Comparison of ENCODE assay signal across 9 cellular contexts in the genomic region with DNA sequence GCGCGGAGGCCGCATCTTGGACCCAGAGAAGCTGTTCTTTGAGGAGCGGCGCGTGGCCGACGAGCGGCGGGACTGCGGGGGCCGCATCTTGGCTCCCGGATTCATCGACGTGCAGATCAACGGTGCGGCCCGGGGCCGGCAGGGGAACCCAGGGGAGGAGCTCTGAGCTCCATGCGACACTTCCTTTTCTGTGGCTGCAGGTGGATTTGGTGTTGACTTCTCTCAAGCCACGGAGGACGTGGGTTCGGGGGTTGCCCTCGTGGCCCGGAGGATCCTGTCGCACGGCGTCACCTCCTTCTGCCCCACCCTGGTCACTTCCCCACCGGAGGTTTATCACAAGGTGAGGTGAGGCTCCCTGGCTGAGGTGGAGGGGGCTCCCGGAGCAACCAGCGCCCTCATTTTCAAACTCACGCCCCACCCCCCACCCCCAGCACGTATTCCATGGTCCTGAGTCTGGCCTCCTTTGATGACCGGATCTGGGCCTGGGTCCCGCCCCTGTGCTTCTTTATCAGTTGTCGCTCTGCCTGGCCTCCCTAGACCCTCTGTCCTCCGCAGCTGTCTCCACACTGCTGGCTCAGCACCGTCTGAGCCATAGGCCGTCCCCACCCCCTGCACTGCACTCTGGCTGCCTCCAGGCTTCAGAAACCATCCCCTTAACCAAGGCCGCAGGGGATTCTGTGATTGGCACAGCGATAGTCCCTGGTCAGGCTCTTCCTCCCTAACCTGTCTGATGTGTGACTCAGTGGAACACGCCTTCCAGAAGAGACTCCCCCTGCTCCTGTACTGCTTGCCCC. TPM values are rescaled to one million over a fixed set of nuclear protein-coding genes. Genes with fewer than 3 reads are reported as not detected.
DNase-seq lines count a peak whose midpoint lies in the region; ATAC-seq, FAIRE-seq and TF ChIP-seq lines count a peak whose summit lies in the region.
"Had no signal": no experiment of that assay in that cellular context is flagged by ENCODE, and none has a peak within 500 bp of the region (broad histone marks: within the 10 kb centered on the region; RNA-seq: fewer than 3 reads in every experiment).

No MANE protein-coding gene starts in this region.

- no peak for TF ChIP-seq EP300 in SK-N-SH (IDR thresholded peaks at IDR 0.05; ENCODE audit: borderline replicate concordance in 1 of 2, low read depth in 1 of 2, low read length in 1 of 2)
- no peak for TF ChIP-seq EP300 in GM12878 (IDR thresholded peaks at IDR 0.05; ENCODE audit: borderline replicate concordance in 1 of 2, control insufficient read depth in 1 of 2, low read depth in 2 of 2, low read length in 2 of 2)

- intact Hi-C loops in Right ventricle myocardium inferior (cut with DNase I) (no loop called here), left ventricle myocardium superior (cut with micrococcal nuclease) (no loop called here), GM12878 (cut with micrococcal nuclease; ENCODE audit: unreplicated experiment) (no loop called here)

- TF ChIP-seq RAD21 in SK-N-SH (IDR thresholded peaks at IDR 0.05; ENCODE audit: low read length), result no peak
- no peak for TF ChIP-seq RAD21 in GM12878 (IDR thresholded peaks at IDR 0.05; ENCODE audit: insufficient read depth, low read depth, low read length)

- no TSS peak for BruUV-seq in GM12878 (replicated peaks; lab: Mats Ljungman, UMichigan)

- FAIRE-seq in GM12878 (lab: Jason Lieb, UNC), result no peak

- H3K27me3 ChIP-seq in SK-N-SH (ENCODE audit: insufficient read depth) (no peaks in the 10 kb centered on the region), GM12878 (replicated peaks in 1 of 2; ENCODE audit: control insufficient read depth in 2 of 2, insufficient read depth in 2 of 2, low read length in 1 of 2) (no peaks in the 10 kb centered on the region)

- H3K4me2 ChIP-seq in SK-N-SH (peak overlapping the region; percentile 85), GM12878 (ENCODE audit: control insufficient read depth, insufficient read depth) (peak overlapping the region; percentile 92)

- peaks cover 7% of the 10 kb centered on the region for H3F3A ChIP-seq in SK-N-SH (replicated peaks; ENCODE audit: insufficient read depth)

- no peaks in the 10 kb centered on the region for H3K9me2 ChIP-seq in SK-N-SH

- RAD21 ChIA-PET in GM12878 (lab: Charles Lee; ENCODE audit: unreplicated experiment), result no interaction called here

- TF ChIP-seq POLR2A in GM12878 (IDR thresholded peaks at IDR 0.05; ENCODE audit: low read depth, low read length), result no peak

- TF ChIP-seq CTCF in SK-N-SH (IDR thresholded peaks at IDR 0.05), result no peak; the same call in 1 of the 2 replicates
- TF ChIP-seq CTCF in GM12878 (IDR thresholded peaks at IDR 0.05 in 2 of 3, conservative IDR thresholded peaks at IDR 0.05 in 1 of 3; ENCODE audit: control insufficient read depth in 2 of 3, extremely low read depth in 1 of 3, insufficient read depth in 1 of 3, low read depth in 3 of 3, low read length in 3 of 3), result no peak

- no peak for ATAC-seq in Right ventricle myocardium inferior
- no peak for ATAC-seq in left ventricle myocardium superior
- ATAC-seq in GM12878, result peak; percentile 47
- no peak for ATAC-seq in GM21786 (IDR thresholded peaks at IDR 0.05; ENCODE audit: unreplicated experiment)
- ATAC-seq in HG03097 (IDR thresholded peaks at IDR 0.05; ENCODE audit: low FRiP score, unreplicated experiment), result no peak

- peaks cover 24 to 27% of the 10 kb centered on the region in 2 experiments for H3K36me3 ChIP-seq in SK-N-SH (replicated peaks in 1 of 2; ENCODE audit: control insufficient read depth in 1 of 2, insufficient read depth in 2 of 2, low read length in 1 of 2)
- peaks cover 11 to 18% of the 10 kb centered on the region in 2 experiments; a peak in 3 of 4 replicates for H3K36me3 ChIP-seq in GM12878 (ENCODE audit: control insufficient read depth in 2 of 2, insufficient read depth in 2 of 2, low read length in 1 of 2)

- H4K20me1 ChIP-seq in SK-N-SH (ENCODE audit: insufficient read depth) (peaks cover 35% of the 10 kb centered on the region), GM12878 (ENCODE audit: control insufficient read depth, insufficient read depth) (peaks cover 3% of the 10 kb centered on the region)

- H3K27ac ChIP-seq in SK-N-SH (ENCODE audit: low read depth in 2 of 2, low read length in 1 of 2) (0 out of 4 replicates have a peak overlapping the region, but pooled peaks of 1 of the 2 experiments have one; percentile 32), GM12878 (ENCODE audit: control insufficient read depth, insufficient read depth) (peak overlapping the region; percentile 39; the same call in 1 of the 2 replicates)

- CTCF ChIA-PET in SK-N-SH (lab: Yijun Ruan, JAX), result no interaction called here
- CTCF ChIA-PET in GM12878 (lab: Yijun Ruan, JAX), result interaction anchor here (1.1 kb wide), 1 partner anchor 91 kb away, joined by 4 read pairs; no protein-coding TSS in a partner anchor

- peak; percentile 82 for DNase-seq in Right ventricle myocardium inferior (ENCODE audit: missing footprints)
- DNase-seq in left ventricle myocardium superior, result no peak
- DNase-seq in SK-N-SH, result peak; percentile 61
- DNase-seq in GM12878 (ENCODE audit: low read depth, low spot score), result no peak
- DNase-seq in islet precursor cell, result peak; percentile 85
- DNase-seq in stimulated activated CD8-positive, alpha-beta memory T cell treated with anti-CD3 and anti-CD28 coated beads, Interleukin-12 subunit alpha, Interleukin-12 subunit beta, amount 100 ng/mL, for 1 hour (ENCODE audit: low read depth), result peak; percentile 32

- 20% methylated on average over 24 of the region's 42 CpGs for WGBS in SK-N-SH (ENCODE audit: low lambda C conversion rate)
- 22% methylated on average over 38 of the region's 42 CpGs for WGBS in GM12878 (ENCODE audit: insufficient coverage, insufficient replicate concordance, low lambda C conversion rate, missing lambda C conversion rate)

- H2AFZ ChIP-seq in SK-N-SH (ENCODE audit: low read depth) (no peak overlapping the region), GM12878 (ENCODE audit: control insufficient read depth, low read depth, low read length) (no peak overlapping the region)

- SMC1A ChIA-PET in GM12878 (lab: Charles Lee; ENCODE audit: uncharacterized antibody, unreplicated experiment), result interaction anchor here (0.6 to 0.7 kb wide), 2 partner anchors 61 to 403 kb away, joined by 3 read pairs; a partner anchor contains a TSS

- H3K9me3 ChIP-seq in SK-N-SH, result no peaks in the 10 kb centered on the region
- no peaks in the 10 kb centered on the region for H3K9me3 ChIP-seq in GM12878 (replicated peaks; ENCODE audit: control insufficient read depth, insufficient read depth, low read length)

- peak overlapping the region; percentile 58 to 75 for H3K4me3 ChIP-seq in SK-N-SH (ENCODE audit: low read depth in 2 of 2, low read length in 1 of 2)
- H3K4me3 ChIP-seq in GM12878, result peak overlapping the region; percentile 71; the same call in 1 of the 2 replicates

- H3K79me2 ChIP-seq in SK-N-SH (ENCODE audit: insufficient read depth), result peaks cover 74% of the 10 kb centered on the region
- peaks cover 42% of the 10 kb centered on the region for H3K79me2 ChIP-seq in GM12878 (ENCODE audit: control insufficient read depth, insufficient read depth, low read length)

- H3K4me1 ChIP-seq in SK-N-SH (ENCODE audit: control insufficient read depth in 1 of 2, insufficient read depth in 2 of 2, low read depth in 1 of 2, low read length in 1 of 2) (peaks cover 12 to 23% of the 10 kb centered on the region in 2 experiments; a peak in 3 of 4 replicates), GM12878 (ENCODE audit: control insufficient read depth, insufficient read depth, low read length) (peaks cover 11% of the 10 kb centered on the region)

- H3K9ac ChIP-seq in SK-N-SH (peak overlapping the region; percentile 84), GM12878 (ENCODE audit: control insufficient read depth, insufficient read depth, low read length) (peak overlapping the region; percentile 74)

- POLR2A ChIA-PET in SK-N-SH (lab: Yijun Ruan, JAX), result interaction anchor here (0.7 to 1.7 kb wide), 3 partner anchors 8 to 52 kb away, joined by 3 to 15 read pairs (median 3); a partner anchor contains a TSS
- POLR2A ChIA-PET in GM12878 (lab: Charles Lee), result interaction anchor here (0.8 kb wide), 1 partner anchor 12 kb away, joined by 3 read pairs; no protein-coding TSS in a partner anchor

- in situ Hi-C loops in GM12878 (cut with MboI), result no loop called here

RNA-seq across cellular contexts. Expression of a gene that starts 0.8 kb away (rescaled TPM):
- total RNA-seq in Right ventricle myocardium inferior, result 16.2 TPM
- 15.8 TPM for total RNA-seq in left ventricle myocardium superior
- 38.1 and 50.7 TPM in 2 replicates for polyA plus RNA-seq in SK-N-SH (2012; rRNA removed)
- polyA plus RNA-seq in SK-N-SH (2012; cell fraction: cytosol; rRNA removed), result 10.0 and 16.0 TPM in 2 replicates
- 250 and 312 TPM in 2 replicates for polyA plus RNA-seq in SK-N-SH (2012; cell fraction: nucleus; rRNA removed)
- total RNA-seq in GM12878 (2013; cell fraction: nucleolus; rRNA removed), result 69.9 and 87.2 TPM in 2 replicates
- total RNA-seq in GM12878 (2014; rRNA removed), result 26.3 and 32.2 TPM in 2 replicates
- total RNA-seq in GM12878 (2014; rRNA removed; fragmentation: Illumina TruSeq; extraction: Trizol), result 8.0 and 8.9 TPM in 2 replicates
- total RNA-seq in GM12878 (2021), result 35.1 and 41.8 TPM in 2 replicates
- polyA plus RNA-seq in GM12878 (2011; ENCODE audit: low read depth), result 4.6 TPM
- 3.0 and 5.2 TPM in 2 replicates for polyA plus RNA-seq in GM12878 (2011; rRNA removed)
- polyA plus RNA-seq in GM12878 (2011; cell fraction: cytosol; rRNA removed), result 8.4 and 14.9 TPM in 2 replicates
- polyA plus RNA-seq in GM12878 (2011; cell fraction: nucleus; rRNA removed), result 92.7 and 133 TPM in 2 replicates
- 17.9 and 19.9 TPM in 2 replicates for polyA plus RNA-seq in GM12878 (2012)
- 0.76 and 3.9 TPM in 2 replicates for polyA plus RNA-seq in GM12878 (2014; fragmentation: Illumina TruSeq; extraction: Trizol)
- under 1 TPM in 1 of 2 experiments, not detected in 1; 0.60 TPM for polyA plus RNA-seq in GM12878 (2014; fragmentation: Nextera tagmentation; extraction: Ambion mirVana)
- polyA plus RNA-seq in GM12878 (2014; rRNA removed), result 35.6 and 38.4 TPM in 2 replicates
- 10 to 100 TPM; 24.3 to 29.4 TPM for polyA plus RNA-seq in GM12878 (2016; fragmentation: Nextera tagmentation; extraction: Ambion mirVana)
- 3.6 and 13.4 TPM in 2 replicates for polyA minus RNA-seq in GM12878 (2011; rRNA and poly(A)+ RNA removed)
- 4.2 and 7.5 TPM in 2 replicates for polyA minus RNA-seq in GM12878 (2011; cell fraction: cytosol; rRNA and poly(A)+ RNA removed)
- 27.3 and 47.7 TPM in 2 replicates for polyA minus RNA-seq in GM12878 (2011; cell fraction: nucleus; rRNA and poly(A)+ RNA removed)

RNA-seq across cellular contexts. Expression of a gene that starts 7.2 kb away (rescaled TPM):
- total RNA-seq in Right ventricle myocardium inferior (137 TPM), left ventricle myocardium superior (150 TPM), GM12878 (2014; rRNA removed) (14.0 and 19.1 TPM in 2 replicates), GM12878 (2014; rRNA removed; fragmentation: Illumina TruSeq; extraction: Trizol) (8.2 and 10.4 TPM in 2 replicates), GM12878 (2021) (127 and 135 TPM in 2 replicates)
- polyA plus RNA-seq in SK-N-SH (2012; rRNA removed) (30.2 and 80.1 TPM in 2 replicates), GM12878 (2011; rRNA removed) (1.5 and 5.9 TPM in 2 replicates), GM12878 (2014; fragmentation: Illumina TruSeq; extraction: Trizol) (8.7 and 17.6 TPM in 2 replicates), GM12878 (2014; fragmentation: Nextera tagmentation; extraction: Ambion mirVana) (10 to 100 TPM in 1 of 2 experiments, 1 to 10 TPM in 1; 2.4 to 16.5 TPM), GM12878 (2014; rRNA removed) (32.2 and 53.4 TPM in 2 replicates), GM12878 (2016; fragmentation: Nextera tagmentation; extraction: Ambion mirVana) (100 to 1,000 TPM; 107 to 115 TPM)
- polyA plus RNA-seq in SK-N-SH (2012; cell fraction: cytosol; rRNA removed), result 61.1 and 88.7 TPM in 2 replicates
- polyA plus RNA-seq in SK-N-SH (2012; cell fraction: nucleus; rRNA removed), result 73.3 and 99.4 TPM in 2 replicates
- 23.2 and 35.0 TPM in 2 replicates for total RNA-seq in GM12878 (2013; cell fraction: nucleolus; rRNA removed)
- polyA plus RNA-seq in GM12878 (2011; ENCODE audit: low read depth), result 42.6 TPM
- polyA plus RNA-seq in GM12878 (2011; cell fraction: cytosol; rRNA removed), result 17.1 and 29.2 TPM in 2 replicates
- 23.8 and 36.7 TPM in 2 replicates for polyA plus RNA-seq in GM12878 (2011; cell fraction: nucleus; rRNA removed)
- polyA plus RNA-seq in GM12878 (2012), result 148 and 155 TPM in 2 replicates
- polyA minus RNA-seq in GM12878 (2011; rRNA and poly(A)+ RNA removed), result 7.2 and 8.9 TPM in 2 replicates
- polyA minus RNA-seq in GM12878 (2011; cell fraction: cytosol; rRNA and poly(A)+ RNA removed), result 44.1 and 66.7 TPM in 2 replicates
- polyA minus RNA-seq in GM12878 (2011; cell fraction: nucleus; rRNA and poly(A)+ RNA removed), result 8.8 and 18.3 TPM in 2 replicates

RNA-seq across cellular contexts. Expression of a gene that starts 10.2 kb away (rescaled TPM):
- not detected for total RNA-seq in Right ventricle myocardium inferior
- total RNA-seq in left ventricle myocardium superior, result not detected
- not detected in 2 replicates for polyA plus RNA-seq in SK-N-SH (2012; rRNA removed)
- polyA plus RNA-seq in SK-N-SH (2012; cell fraction: cytosol; rRNA removed), result not detected in 2 replicates
- 0.12 TPM in 1 of 2 replicates, not detected in the other for polyA plus RNA-seq in SK-N-SH (2012; cell fraction: nucleus; rRNA removed)
- total RNA-seq in GM12878 (2013; cell fraction: nucleolus; rRNA removed), result 0.98 TPM in 1 of 2 replicates, not detected in the other
- not detected in 2 replicates for total RNA-seq in GM12878 (2014; rRNA removed)
- total RNA-seq in GM12878 (2014; rRNA removed; fragmentation: Illumina TruSeq; extraction: Trizol), result not detected in 2 replicates
- total RNA-seq in GM12878 (2021), result 0.15 TPM in 1 of 2 replicates, not detected in the other
- not detected for polyA plus RNA-seq in GM12878 (2011; ENCODE audit: low read depth)
- polyA plus RNA-seq in GM12878 (2011; rRNA removed), result 0.05 TPM in 1 of 2 replicates, not detected in the other
- polyA plus RNA-seq in GM12878 (2011; cell fraction: cytosol; rRNA removed), result 0.13 TPM in 1 of 2 replicates, not detected in the other
- 0.16 TPM in 1 of 2 replicates, not detected in the other for polyA plus RNA-seq in GM12878 (2011; cell fraction: nucleus; rRNA removed)
- polyA plus RNA-seq in GM12878 (2012), result 2.8 TPM in 1 of 2 replicates, not detected in the other
- polyA plus RNA-seq in GM12878 (2014; fragmentation: Illumina TruSeq; extraction: Trizol), result not detected in 2 replicates
- 1 to 10 TPM in 1 of 2 experiments, not detected in 1; 1.5 TPM for polyA plus RNA-seq in GM12878 (2014; fragmentation: Nextera tagmentation; extraction: Ambion mirVana)
- polyA plus RNA-seq in GM12878 (2014; rRNA removed), result not detected in 2 replicates
- polyA plus RNA-seq in GM12878 (2016; fragmentation: Nextera tagmentation; extraction: Ambion mirVana), result 1 to 10 TPM; 3.9 to 8.2 TPM
- polyA minus RNA-seq in GM12878 (2011; rRNA and poly(A)+ RNA removed), result 0.31 TPM in 1 of 2 replicates, not detected in the other
- not detected in 2 replicates for polyA minus RNA-seq in GM12878 (2011; cell fraction: cytosol; rRNA and poly(A)+ RNA removed)
- 0.36 and 0.96 TPM in 2 replicates for polyA minus RNA-seq in GM12878 (2011; cell fraction: nucleus; rRNA and poly(A)+ RNA removed)
- total RNA-seq: glomerular endothelial cell had no signal

RNA-seq across cellular contexts. Expression of a gene that starts 16.8 kb away (rescaled TPM):
- 47.1 TPM for total RNA-seq in Right ventricle myocardium inferior
- total RNA-seq in left ventricle myocardium superior, result 43.1 TPM
- 22.0 and 33.4 TPM in 2 replicates for polyA plus RNA-seq in SK-N-SH (2012; rRNA removed)
- polyA plus RNA-seq in SK-N-SH (2012; cell fraction: cytosol; rRNA removed), result 18.8 and 27.2 TPM in 2 replicates
- polyA plus RNA-seq in SK-N-SH (2012; cell fraction: nucleus; rRNA removed), result 33.6 and 52.5 TPM in 2 replicates
- total RNA-seq in GM12878 (2013; cell fraction: nucleolus; rRNA removed), result 62.9 and 66.4 TPM in 2 replicates
- total RNA-seq in GM12878 (2014; rRNA removed), result 18.2 and 22.7 TPM in 2 replicates
- total RNA-seq in GM12878 (2014; rRNA removed; fragmentation: Illumina TruSeq; extraction: Trizol), result 15.8 and 18.0 TPM in 2 replicates
- 35.7 and 39.0 TPM in 2 replicates for total RNA-seq in GM12878 (2021)
- polyA plus RNA-seq in GM12878 (2011; ENCODE audit: low read depth), result 11.0 TPM
- 40.1 and 41.3 TPM in 2 replicates for polyA plus RNA-seq in GM12878 (2011; rRNA removed)
- 30.9 and 33.6 TPM in 2 replicates for polyA plus RNA-seq in GM12878 (2011; cell fraction: cytosol; rRNA removed)
- polyA plus RNA-seq in GM12878 (2011; cell fraction: nucleus; rRNA removed), result 45.6 and 48.6 TPM in 2 replicates
- 15.1 and 19.1 TPM in 2 replicates for polyA plus RNA-seq in GM12878 (2012)
- 31.6 and 38.5 TPM in 2 replicates for polyA plus RNA-seq in GM12878 (2014; fragmentation: Illumina TruSeq; extraction: Trizol)
- polyA plus RNA-seq in GM12878 (2014; fragmentation: Nextera tagmentation; extraction: Ambion mirVana), result 1 to 10 TPM; 3.9 to 5.2 TPM
- polyA plus RNA-seq in GM12878 (2014; rRNA removed), result 24.7 and 25.5 TPM in 2 replicates
- polyA plus RNA-seq in GM12878 (2016; fragmentation: Nextera tagmentation; extraction: Ambion mirVana), result 10 to 100 TPM; 26.3 to 30.8 TPM
- polyA minus RNA-seq in GM12878 (2011; rRNA and poly(A)+ RNA removed), result 46.2 and 54.6 TPM in 2 replicates
- polyA minus RNA-seq in GM12878 (2011; cell fraction: cytosol; rRNA and poly(A)+ RNA removed), result 11.4 and 16.6 TPM in 2 replicates
- 18.3 and 23.6 TPM in 2 replicates for polyA minus RNA-seq in GM12878 (2011; cell fraction: nucleus; rRNA and poly(A)+ RNA removed)

RNA-seq across cellular contexts. Expression of a gene that starts 46.1 kb away (rescaled TPM):
- total RNA-seq in Right ventricle myocardium inferior (14.8 TPM), left ventricle myocardium superior (15.4 TPM), GM12878 (2014; rRNA removed) (5.6 and 6.6 TPM in 2 replicates), GM12878 (2014; rRNA removed; fragmentation: Illumina TruSeq; extraction: Trizol) (3.3 and 3.5 TPM in 2 replicates), GM12878 (2021) (7.9 and 9.6 TPM in 2 replicates)
- polyA plus RNA-seq in SK-N-SH (2012; rRNA removed) (5.6 and 6.7 TPM in 2 replicates), GM12878 (2011; rRNA removed) (3.4 and 4.3 TPM in 2 replicates), GM12878 (2014; fragmentation: Illumina TruSeq; extraction: Trizol) (2.6 and 2.7 TPM in 2 replicates), GM12878 (2014; fragmentation: Nextera tagmentation; extraction: Ambion mirVana) (1 to 10 TPM; 1.1 to 1.5 TPM), GM12878 (2014; rRNA removed) (5.7 and 6.9 TPM in 2 replicates), GM12878 (2016; fragmentation: Nextera tagmentation; extraction: Ambion mirVana) (1 to 10 TPM; 4.6 to 5.8 TPM)
- polyA plus RNA-seq in SK-N-SH (2012; cell fraction: cytosol; rRNA removed), result 2.7 and 3.9 TPM in 2 replicates
- 18.3 and 20.6 TPM in 2 replicates for polyA plus RNA-seq in SK-N-SH (2012; cell fraction: nucleus; rRNA removed)
- 29.8 and 34.7 TPM in 2 replicates for total RNA-seq in GM12878 (2013; cell fraction: nucleolus; rRNA removed)
- polyA plus RNA-seq in GM12878 (2011; ENCODE audit: low read depth), result 1.3 TPM
- 4.9 and 6.5 TPM in 2 replicates for polyA plus RNA-seq in GM12878 (2011; cell fraction: cytosol; rRNA removed)
- 18.3 and 21.2 TPM in 2 replicates for polyA plus RNA-seq in GM12878 (2011; cell fraction: nucleus; rRNA removed)
- polyA plus RNA-seq in GM12878 (2012), result 2.5 and 2.8 TPM in 2 replicates
- polyA minus RNA-seq in GM12878 (2011; rRNA and poly(A)+ RNA removed), result 8.9 and 13.5 TPM in 2 replicates
- 4.0 and 4.5 TPM in 2 replicates for polyA minus RNA-seq in GM12878 (2011; cell fraction: cytosol; rRNA and poly(A)+ RNA removed)
- polyA minus RNA-seq in GM12878 (2011; cell fraction: nucleus; rRNA and poly(A)+ RNA removed), result 5.4 and 9.6 TPM in 2 replicates

Comparison
In these comparisons a context has a peak if more than half of its experiments do, and no peak if none do; other contexts are left out.
1. DNase-seq: peak in Right ventricle myocardium inferior (single experiment), SK-N-SH (single experiment), islet precursor cell (single experiment) and stimulated activated CD8-positive, alpha-beta memory T cell treated with anti-CD3 and anti-CD28 coated beads, Interleukin-12 subunit alpha, Interleukin-12 subunit beta, amount 100 ng/mL, for 1 hour (single experiment); none in left ventricle myocardium superior (single experiment) and GM12878 (single experiment).